ENCODE assay signal across 7 cellular contexts in genomic region chr15:101250331-101250730, GRCh38. TPM values are rescaled to one million over a fixed set of nuclear protein-coding genes. Genes with fewer than 3 reads are reported as not detected.
DNase-seq lines count a peak whose midpoint lies in the region; TF ChIP-seq lines count a peak whose summit lies in the region.

No MANE protein-coding gene starts in this region.

- no peak for TF ChIP-seq CTCF in GM12875 (IDR thresholded peaks at IDR 0.05; ENCODE audit: borderline replicate concordance, insufficient read depth, low read depth, low read length)

- H3K9ac ChIP-seq in muscle layer of colon (ENCODE audit: low read length), result peak overlapping the region; percentile 1

- H3K9me3 ChIP-seq in ectodermal cell (ENCODE audit: control insufficient read depth, low read length) (no peaks in the 10 kb centered on the region), muscle layer of colon (ENCODE audit: low read length) (no peaks in the 10 kb centered on the region)

- H3K27me3 ChIP-seq in ectodermal cell (ENCODE audit: control insufficient read depth, insufficient read depth, low read length, poor library complexity, severe bottlenecking), result peaks cover 11% of the 10 kb centered on the region
- no peaks in the 10 kb centered on the region for H3K27me3 ChIP-seq in muscle layer of colon (ENCODE audit: control insufficient read depth in 1 of 2, insufficient read depth in 2 of 2, low read length in 2 of 2)

- no peaks in the 10 kb centered on the region for H3K36me3 ChIP-seq in ectodermal cell (ENCODE audit: control insufficient read depth, insufficient read depth, low read length)
- H3K36me3 ChIP-seq in muscle layer of colon (ENCODE audit: insufficient read depth, low read length), result no peaks in the 10 kb centered on the region

- WGBS in ectodermal cell, 2 experiments, result 13 to 19% methylated on average over 4 of the region's 4 CpGs

- no peak overlapping the region for H3K27ac ChIP-seq in ectodermal cell (ENCODE audit: insufficient read depth, low read depth, low read length, poor library complexity, severe bottlenecking)
- peak overlapping the region; percentile 79 for H3K27ac ChIP-seq in muscle layer of colon (ENCODE audit: low read depth, low read length)

- peak; percentile 4 for DNase-seq in NCI-H526 treated with DMSO at 0.1 percent for 48 hours (lab: John Stamatoyannopoulos, UW)
- DNase-seq in central memory CD4-positive, alpha-beta T cell, result no peak
- no peak for DNase-seq in NCI-H2227 (lab: John Stamatoyannopoulos, UW; ENCODE audit: unreplicated experiment)
- no peak for DNase-seq in T1000 (lab: John Stamatoyannopoulos, UW)

- H3K4me1 ChIP-seq in ectodermal cell (ENCODE audit: control insufficient read depth, insufficient read depth, low read length), result peaks cover 19% of the 10 kb centered on the region
- peaks cover 33% of the 10 kb centered on the region for H3K4me1 ChIP-seq in muscle layer of colon (ENCODE audit: insufficient read depth, low read length)

- H3K4me3 ChIP-seq in GM12875 (ENCODE audit: low read depth, low read length) (peak overlapping the region; percentile 70), ectodermal cell (ENCODE audit: insufficient read depth, low read depth, low read length) (peak overlapping the region; percentile 62), muscle layer of colon (ENCODE audit: low read depth in 1 of 2, low read length in 2 of 2) (peak overlapping the region; percentile 47 to 90)

RNA-seq across cellular contexts. Expression of gene CHSY1, which starts 1.5 kb away (rescaled TPM):
- polyA plus RNA-seq in ectodermal cell (2013, experiment 1 of 4), result 33.5 TPM
- polyA plus RNA-seq in ectodermal cell (2013, experiment 2 of 4), result 36.6 TPM
- polyA plus RNA-seq in ectodermal cell (2013, experiment 3 of 4), result 23.3 TPM
- 26.0 TPM for polyA plus RNA-seq in ectodermal cell (2013, experiment 4 of 4)

RNA-seq across cellular contexts. Expression of gene SELENOS, which starts 27.0 kb away (rescaled TPM):
- polyA plus RNA-seq in ectodermal cell (2013, experiment 1 of 4), result 38.6 TPM
- polyA plus RNA-seq in ectodermal cell (2013, experiment 2 of 4), result 37.0 TPM
- 39.1 TPM for polyA plus RNA-seq in ectodermal cell (2013, experiment 3 of 4)
- 44.3 TPM for polyA plus RNA-seq in ectodermal cell (2013, experiment 4 of 4)

RNA-seq across cellular contexts. Expression of gene SNRPA1, which starts 44.7 kb away (rescaled TPM):
- polyA plus RNA-seq in ectodermal cell (2013, experiment 1 of 4), result 116 TPM
- 128 TPM for polyA plus RNA-seq in ectodermal cell (2013, experiment 2 of 4)
- 112 TPM for polyA plus RNA-seq in ectodermal cell (2013, experiment 3 of 4)
- polyA plus RNA-seq in ectodermal cell (2013, experiment 4 of 4), result 134 TPM
